In the genomic region with DNA sequence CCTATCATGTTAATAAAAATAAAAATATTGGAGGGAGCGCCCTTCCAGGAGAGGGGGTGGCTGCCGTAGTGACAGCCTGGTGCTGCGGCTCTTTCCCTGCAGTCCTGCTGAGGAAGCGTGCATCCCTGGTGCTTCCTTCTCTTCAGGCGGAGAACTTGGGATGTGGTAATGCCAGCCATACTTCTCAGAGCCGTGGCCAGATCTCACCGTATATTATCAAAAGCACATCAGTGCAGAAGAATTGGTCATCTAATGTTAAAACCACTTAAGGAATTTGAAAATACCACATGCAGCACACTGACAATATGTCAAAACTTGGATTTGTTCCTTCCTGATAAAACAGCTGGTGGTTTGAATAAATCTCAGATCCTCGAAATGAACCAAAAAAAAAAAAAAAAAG, we compare ENCODE assay signal across 20 cellular contexts. TPM values are rescaled to one million over a fixed set of nuclear protein-coding genes. Genes with fewer than 3 reads are reported as not detected.
A peak's percentile ranks its signal among the peaks of the same experiment; 100 is the strongest.
DNase-seq lines count a peak whose midpoint lies in the region; ATAC-seq, FAIRE-seq and TF ChIP-seq lines count a peak whose summit lies in the region.
"Had no signal": no experiment of that assay in that cellular context is flagged by ENCODE, and none has a peak within 500 bp of the region (broad histone marks: within the 10 kb centered on the region; RNA-seq: fewer than 3 reads in every experiment).

No MANE protein-coding gene starts in this region.

- no peak for TF ChIP-seq POLR2A in H54 (IDR thresholded peaks at IDR 0.05; ENCODE audit: low read depth, low read length)

- DNase-seq in AG20443 (ENCODE audit: low spot score), result peak; percentile 20
- DNase-seq in H54 (ENCODE audit: insufficient read length, low spot score), result no peak
- peak; percentile 41 for DNase-seq in amniotic epithelial cell (ENCODE audit: low read depth)
- peak; percentile 2 for DNase-seq in fibroblast of the aortic adventitia (ENCODE audit: low read depth)
- no peak for DNase-seq in HT-29 (ENCODE audit: low spot score)
- no peak for DNase-seq in Right ventricle myocardium superior
- DNase-seq in islet precursor cell, result no peak
- DNase-seq: C1 segment of cervical spinal cord; CD8-positive, alpha-beta memory T cell; GOT3; KBM-7; NCI-H1436; NCI-H1930; NCI-H345; NCI-H526; PC-9; SJCRH30 had no signal

- ATAC-seq in Right ventricle myocardium superior (ENCODE audit: poor library complexity), result no peak
- no peak for ATAC-seq in HG02852 (IDR thresholded peaks at IDR 0.05; ENCODE audit: unreplicated experiment)
- ATAC-seq: A549 had no signal

- peak; percentile 62 for FAIRE-seq in H54 (lab: Jason Lieb, UNC)
- FAIRE-seq: A549, G401.6 had no signal

- intact Hi-C loops in Right ventricle myocardium superior (cut with DNase I), result loop anchor here (10.0 kb wide), 1 partner anchor 140 kb away; no protein-coding TSS in a partner anchor

- TF ChIP-seq CTCF in fibroblast of the aortic adventitia (IDR thresholded peaks at IDR 0.05; ENCODE audit: insufficient read depth, low read length), result no peak

- no peak overlapping the region for H3K4me3 ChIP-seq in fibroblast of the aortic adventitia (ENCODE audit: low read depth, low read length)
- H3K4me3 ChIP-seq: A549, PC-9, SJCRH30 had no signal

RNA-seq across cellular contexts. Expression of gene C9orf40, which starts 17.7 kb away (rescaled TPM):
- 4.6 and 9.9 TPM in 2 replicates for total RNA-seq in fibroblast of the aortic adventitia (ENCODE audit: low replicate concordance)
- 6.1 and 8.0 TPM in 2 replicates for total RNA-seq in HT-29 (2014; rRNA removed; shearing (Covaris generic))
- 3.0 TPM for total RNA-seq in Right ventricle myocardium superior

RNA-seq across cellular contexts. Expression of gene TRPM6, which starts 47.3 kb away (rescaled TPM):
- under 0.01 and 0.16 TPM in 2 replicates for total RNA-seq in fibroblast of the aortic adventitia (ENCODE audit: low replicate concordance)
- not detected in 2 replicates for total RNA-seq in HT-29 (2014; rRNA removed; shearing (Covaris generic))
- total RNA-seq in Right ventricle myocardium superior, result 0.27 TPM
- total RNA-seq: CD8-positive, alpha-beta memory T cell had no signal

Comparison
In these comparisons a context has a peak if more than half of its experiments do, and no peak if none do; other contexts are left out.
1. DNase-seq: peak in AG20443 (single experiment), amniotic epithelial cell (single experiment) and fibroblast of the aortic adventitia (single experiment); none in H54 (single experiment), HT-29 (single experiment), Right ventricle myocardium superior (single experiment) and islet precursor cell (single experiment).